10 cellular contexts compared by ENCODE assay signal in the genomic region with DNA sequence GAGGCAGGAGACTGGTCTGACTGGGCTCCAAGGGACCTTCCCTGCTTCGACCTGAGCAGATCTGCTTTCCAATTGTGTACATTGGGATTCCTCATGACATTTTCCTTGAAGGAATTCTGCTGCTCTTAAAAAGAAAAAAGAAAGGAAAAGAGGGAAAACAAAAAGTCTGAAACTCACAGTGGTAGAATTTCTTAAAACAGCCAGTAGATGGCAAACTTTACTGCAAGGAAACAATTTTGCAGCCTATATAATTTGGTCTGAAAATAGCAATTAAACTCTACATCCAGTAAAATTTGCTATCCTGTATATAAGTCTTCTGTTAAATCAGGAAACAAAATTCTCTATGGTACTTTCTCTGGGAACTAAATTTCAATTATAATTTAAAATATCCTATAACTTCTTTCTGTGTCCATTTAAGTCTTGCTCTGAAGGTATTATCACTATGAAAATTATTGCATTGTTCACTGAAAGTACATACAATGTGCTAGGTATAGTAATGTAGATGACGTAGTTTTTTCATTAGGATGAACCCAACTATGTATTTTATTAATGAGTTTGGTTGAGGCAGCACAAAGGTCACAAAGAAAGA. TPM values are rescaled to one million over a fixed set of nuclear protein-coding genes. Genes with fewer than 3 reads are reported as not detected.
DNase-seq lines count a peak whose midpoint lies in the region; ATAC-seq, FAIRE-seq and TF ChIP-seq lines count a peak whose summit lies in the region.
"Had no signal": no experiment of that assay in that cellular context is flagged by ENCODE, and none has a peak within 500 bp of the region (broad histone marks: within the 10 kb centered on the region; RNA-seq: fewer than 3 reads in every experiment).

No MANE protein-coding gene starts in this region.

- no peak for FAIRE-seq in urothelium cell line (lab: Jason Lieb, UNC)

- H3K27me3 ChIP-seq in heart left ventricle (no peaks in the 10 kb centered on the region), esophagus muscularis mucosa (no peaks in the 10 kb centered on the region)

- peak; percentile 23 to 64 (median 48) for TF ChIP-seq CTCF in heart left ventricle (IDR thresholded peaks at IDR 0.05)
- TF ChIP-seq CTCF in esophagus muscularis mucosa (IDR thresholded peaks at IDR 0.05) = peak; percentile 26 to 53 (median 42)

- no peak for TF ChIP-seq POLR2A in heart left ventricle (IDR thresholded peaks at IDR 0.05)
- TF ChIP-seq POLR2A in esophagus muscularis mucosa (IDR thresholded peaks at IDR 0.05; ENCODE audit: low read depth) = no peak

- WGBS in heart left ventricle, 4 donors = 26 to 41% (median 40%) methylated on average over 2 of the region's 2 CpGs
- WGBS in esophagus muscularis mucosa = 22% methylated on average over 2 of the region's 2 CpGs

- no peak for DNase-seq in heart left ventricle
- no peak for DNase-seq in Right ventricle myocardium superior
- peak; percentile 13 for DNase-seq in NCI-H460 (ENCODE audit: extremely low read depth, low read depth)
- no peak for DNase-seq in esophagus muscularis mucosa (ENCODE audit: extremely low spot score)
- DNase-seq in urothelium cell line (ENCODE audit: low spot score) = peak; percentile 8
- DNase-seq in hepatic stellate cell (ENCODE audit: low spot score) = no peak

- H3K27ac ChIP-seq in heart left ventricle (no peak overlapping the region), esophagus muscularis mucosa (replicated peaks in 1 of 4) (no peak overlapping the region)

- ATAC-seq in heart left ventricle = no peak
- no peak for ATAC-seq in Right ventricle myocardium superior (ENCODE audit: poor library complexity)
- no peak for ATAC-seq in HG02623 (IDR thresholded peaks at IDR 0.05; ENCODE audit: unreplicated experiment)
- ATAC-seq in GM19328 (IDR thresholded peaks at IDR 0.05; ENCODE audit: unreplicated experiment) = no peak

- H3K36me3 ChIP-seq in heart left ventricle (no peaks in the 10 kb centered on the region), esophagus muscularis mucosa (no peaks in the 10 kb centered on the region)

- H3K4me3 ChIP-seq in heart left ventricle (no peak overlapping the region), esophagus muscularis mucosa (no peak overlapping the region)
- H3K4me3 ChIP-seq: lung had no signal

- intact Hi-C loops in heart left ventricle (cut with DNase I) (loop anchor here in 2 of 10 donors (2.0 kb wide), 1 partner anchor 29 kb away; no protein-coding TSS in a partner anchor), Right ventricle myocardium superior (cut with DNase I) (no loop called here), esophagus muscularis mucosa (cut with DNase I) (no loop called here)

- no peak for TF ChIP-seq EP300 in esophagus muscularis mucosa (IDR thresholded peaks at IDR 0.05)

- H3K9me3 ChIP-seq in heart left ventricle = no peaks in the 10 kb centered on the region
- no peaks in the 10 kb centered on the region for H3K9me3 ChIP-seq in esophagus muscularis mucosa

- peaks cover 0 to 4% (median 0%) of the 10 kb centered on the region in 12 donors for H3K4me1 ChIP-seq in heart left ventricle
- no peaks in the 10 kb centered on the region for H3K4me1 ChIP-seq in esophagus muscularis mucosa

RNA-seq across cellular contexts. Expression of a gene that starts 59.8 kb away (rescaled TPM):
- under 1 TPM in 7 of 9 donors, not detected in 2; 0.22 to 0.56 (median 0.42) TPM for total RNA-seq in heart left ventricle
- under 1 TPM; 0.06 to 0.08 TPM for polyA plus RNA-seq in heart left ventricle
- 0.08 TPM for total RNA-seq in Right ventricle myocardium superior
- 0.27 and 0.29 TPM in 2 replicates for total RNA-seq in NCI-H460 (2014; rRNA removed; shearing (Covaris generic))
- 0.11 and 0.25 TPM in 2 replicates for polyA plus RNA-seq in NCI-H460 (2014; cell fraction: nucleus; rRNA removed)
- under 1 TPM; 0.23 to 0.83 (median 0.38) TPM for total RNA-seq in esophagus muscularis mucosa
- total RNA-seq: T-helper 2 cell treated with Interferon-gamma antibody and Interleukin-4, amounts not matched to agents 100 ng/mL and 5 ng/mL, for 36 hours had no signal

Comparison
In these comparisons a context has a peak if more than half of its experiments do, and no peak if none do; other contexts are left out.
1. DNase-seq: peak in NCI-H460 (single experiment) and urothelium cell line (single experiment); none in heart left ventricle (0 of 5), Right ventricle myocardium superior (single experiment), esophagus muscularis mucosa (single experiment) and hepatic stellate cell (single experiment).